29 cellular contexts compared by ENCODE assay signal in the genomic region with DNA sequence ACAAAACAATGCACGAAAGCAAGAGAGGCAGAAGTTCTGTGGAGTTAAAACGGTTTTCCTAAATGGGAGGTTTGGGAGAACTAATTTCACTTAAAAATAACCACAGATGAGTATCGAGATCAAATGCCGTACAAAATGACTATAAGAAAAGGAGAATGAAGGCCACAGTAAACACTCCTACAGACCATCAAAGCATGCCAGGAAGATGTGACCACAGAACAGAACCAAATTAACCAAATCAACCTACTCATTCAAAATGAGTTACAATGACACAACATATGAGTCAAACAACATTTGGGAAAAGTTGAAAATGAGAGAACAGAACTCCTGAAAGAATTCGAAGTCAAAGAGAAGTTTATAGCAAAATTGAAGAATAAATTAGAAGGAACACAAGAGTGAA.
"Had no signal": no experiment of that assay in that cellular context is flagged by ENCODE, and none has a peak within 500 bp of the region (broad histone marks: within the 10 kb centered on the region; RNA-seq: fewer than 3 reads in every experiment).

No MANE protein-coding gene starts in this region.

- H3K4me1 Mint-ChIP-seq: activated CD4-positive, alpha-beta memory T cell treated with anti-CD3 and anti-CD28 coated beads, Interleukin-2, amount 10 ng/mL, durations not matched to agents 7 days and 5 days; activated CD4-positive, alpha-beta T cell treated with anti-CD3 and anti-CD28 coated beads, Interleukin-2, amount 10 ng/mL, durations not matched to agents 7 days and 5 days; activated T-helper 17 cell treated with anti-CD3 and anti-CD28 coated beads, Interleukin-2, amount 50 U/mL, for 72 hours; naive B cell had no signal

- H3K4me1 ChIP-seq: breast epithelium, gastroesophageal sphincter, thyroid gland, upper lobe of right lung had no signal

- DNase-seq: activated CD4-positive, alpha-beta memory T cell treated with anti-CD3 and anti-CD28 coated beads, Interleukin-2, amount 10 ng/mL, durations not matched to agents 7 days and 5 days; activated CD4-positive, alpha-beta T cell treated with anti-CD3 and anti-CD28 coated beads, Interleukin-2, amount 10 ng/mL, durations not matched to agents 7 days and 5 days; activated CD4-positive, CD25-positive, alpha-beta regulatory T cell treated with anti-CD3 and anti-CD28 coated beads, Interleukin-2, amount 50 U/mL, for 72 hours; activated CD8-positive, alpha-beta memory T cell treated with anti-CD3 and anti-CD28 coated beads, Interleukin-2, amount 50 U/mL, for 48 hours; activated gamma-delta T cell treated with Interleukin-2 at 50 U/mL for 16 hours; activated naive CD4-positive, alpha-beta T cell treated with anti-CD3 and anti-CD28 coated beads, Interleukin-2, amount 50 U/mL, for 16 hours; activated T-cell treated with anti-CD3 and anti-CD28 coated beads, Interleukin-2, amount 50 U/mL, for 4 hours; amniotic stem cell; central memory CD4-positive, alpha-beta T cell; endodermal cell; hippocampal formation; kidney; left colon; naive B cell; occipital lobe; right cardiac atrium; stimulated activated CD4-positive, alpha-beta T cell treated with anti-CD3 and anti-CD28 coated beads, Interleukin-2, amount 100 ng/mL, for 48 hours; T-helper 9 cell; thyroid gland; upper lobe of right lung; WERI-Rb-1 had no signal

- H3K9me3 ChIP-seq: breast epithelium, gastroesophageal sphincter, thyroid gland, upper lobe of right lung had no signal

- ATAC-seq: activated T-cell treated with anti-CD3 and anti-CD28 coated beads, Interleukin-2, amount 50 U/mL, for 4 hours; activated T-helper 17 cell treated with anti-CD3 and anti-CD28 coated beads, Interleukin-2, amount 50 U/mL, for 72 hours; esophagus mucosa; gastroesophageal sphincter; left colon; right cardiac atrium; upper lobe of right lung had no signal

- H3K27ac ChIP-seq: breast epithelium, gastroesophageal sphincter, thyroid gland, upper lobe of right lung, WERI-Rb-1 had no signal

- H3K4me3 Mint-ChIP-seq: activated CD4-positive, alpha-beta memory T cell treated with anti-CD3 and anti-CD28 coated beads, Interleukin-2, amount 10 ng/mL, durations not matched to agents 7 days and 5 days; activated CD4-positive, alpha-beta T cell treated with anti-CD3 and anti-CD28 coated beads, Interleukin-2, amount 10 ng/mL, durations not matched to agents 7 days and 5 days; activated T-cell treated with anti-CD3 and anti-CD28 coated beads, Interleukin-2, amount 50 U/mL, for 4 hours; activated T-helper 17 cell treated with anti-CD3 and anti-CD28 coated beads, Interleukin-2, amount 50 U/mL, for 72 hours; dendritic cell treated with granulocyte-macrophage colony-stimulating factor and Interleukin-4, amounts not matched to agents 40 ng/mL and 50 ng/mL, for 4 days; naive B cell; stimulated activated naive CD8-positive, alpha-beta T cell treated with anti-CD3 and anti-CD28 coated beads, Interleukin-15, Interleukin-2, amounts not matched to agents 100 ng/mL and 50 ng/mL, for 24 hours had no signal

- H3K27me3 ChIP-seq: breast epithelium, thyroid gland, upper lobe of right lung had no signal

- FAIRE-seq: kidney, TTC549 had no signal

- H3K36me3 ChIP-seq: breast epithelium, gastroesophageal sphincter, thyroid gland, upper lobe of right lung, WERI-Rb-1 had no signal

- H3K27me3 Mint-ChIP-seq: activated CD4-positive, alpha-beta memory T cell treated with anti-CD3 and anti-CD28 coated beads, Interleukin-2, amount 10 ng/mL, durations not matched to agents 7 days and 5 days; activated CD4-positive, alpha-beta T cell treated with anti-CD3 and anti-CD28 coated beads, Interleukin-2, amount 10 ng/mL, durations not matched to agents 7 days and 5 days; activated T-helper 17 cell treated with anti-CD3 and anti-CD28 coated beads, Interleukin-2, amount 50 U/mL, for 72 hours; stimulated activated naive CD8-positive, alpha-beta T cell treated with anti-CD3 and anti-CD28 coated beads, Interleukin-15, Interleukin-2, amounts not matched to agents 100 ng/mL and 50 ng/mL, for 24 hours had no signal

- H3K4me3 ChIP-seq: breast epithelium, gastroesophageal sphincter, thyroid gland, upper lobe of right lung had no signal

- H3K27ac Mint-ChIP-seq: activated CD4-positive, alpha-beta memory T cell treated with anti-CD3 and anti-CD28 coated beads, Interleukin-2, amount 10 ng/mL, durations not matched to agents 7 days and 5 days; activated CD4-positive, alpha-beta T cell treated with anti-CD3 and anti-CD28 coated beads, Interleukin-2, amount 10 ng/mL, durations not matched to agents 7 days and 5 days; activated T-helper 17 cell treated with anti-CD3 and anti-CD28 coated beads, Interleukin-2, amount 50 U/mL, for 72 hours; dendritic cell treated with granulocyte-macrophage colony-stimulating factor and Interleukin-4, amounts not matched to agents 40 ng/mL and 50 ng/mL, for 4 days; mesothelial cell of epicardium; naive B cell; stimulated activated naive CD8-positive, alpha-beta T cell treated with anti-CD3 and anti-CD28 coated beads, Interleukin-15, Interleukin-2, amounts not matched to agents 100 ng/mL and 50 ng/mL, for 24 hours had no signal

- H3K9me3 Mint-ChIP-seq: activated T-helper 17 cell treated with anti-CD3 and anti-CD28 coated beads, Interleukin-2, amount 50 U/mL, for 72 hours; mesothelial cell of epicardium had no signal

- H3K36me3 Mint-ChIP-seq: mesothelial cell of epicardium, naive B cell had no signal
